ENCODE assay signal across 22 cellular contexts in the genomic region with DNA sequence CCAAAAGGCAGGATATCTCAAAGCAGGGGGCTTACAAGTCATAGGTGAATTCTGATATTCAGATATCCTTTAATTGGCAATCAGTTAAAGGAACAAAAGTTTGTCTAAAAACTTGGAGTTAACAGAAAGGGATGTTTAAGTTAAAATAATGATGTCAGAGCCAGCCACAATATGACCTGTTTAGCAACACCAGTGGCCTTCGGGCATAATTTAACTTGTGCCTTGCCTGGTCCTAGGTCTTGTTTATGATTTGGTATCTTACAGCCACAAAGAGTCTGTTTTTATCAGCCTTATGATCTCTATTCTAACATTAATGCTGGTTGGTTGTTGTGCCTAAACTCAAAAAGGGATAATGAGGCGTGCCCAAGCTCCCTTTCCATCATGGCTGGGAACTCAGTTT.
DNase-seq lines count a peak whose midpoint lies in the region; FAIRE-seq and TF ChIP-seq lines count a peak whose summit lies in the region.
"Had no signal": no experiment of that assay in that cellular context is flagged by ENCODE, and none has a peak within 500 bp of the region (broad histone marks: within the 10 kb centered on the region; RNA-seq: fewer than 3 reads in every experiment).

No MANE protein-coding gene starts in this region.

- H3K4me3 ChIP-seq in choroid plexus epithelial cell (ENCODE audit: low read depth, low read length) (no peak overlapping the region), mesendoderm (ENCODE audit: low read length) (no peak overlapping the region)
- H3K4me3 ChIP-seq: A549, GM12878, GM23248 had no signal

- peak; percentile 93 for FAIRE-seq in D721Med (lab: Jason Lieb, UNC)
- no peak for FAIRE-seq in RCC 7860 (lab: Jason Lieb, UNC)
- FAIRE-seq: A549, GM12878, H54, HTR-8/SVneo had no signal

- POLR2A ChIA-PET in RWPE1 (lab: Yijun Ruan, JAX; ENCODE audit: low non-redundant PET), result no interaction called here

- H3K79me2 ChIP-seq in mesendoderm (ENCODE audit: control insufficient read depth, insufficient read depth, low read length), result no peaks in the 10 kb centered on the region

- TF ChIP-seq CTCF in D721Med (IDR thresholded peaks at IDR 0.05; ENCODE audit: insufficient read depth, missing control alignments), result no peak
- no peak for TF ChIP-seq CTCF in choroid plexus epithelial cell (conservative IDR thresholded peaks at IDR 0.05; ENCODE audit: low read depth, low read length)
- TF ChIP-seq CTCF in RWPE1 (conservative IDR thresholded peaks at IDR 0.05; ENCODE audit: low read depth), result no peak

- peak overlapping the region; percentile 96 for H2BK15ac ChIP-seq in mesendoderm (replicated peaks; ENCODE audit: low read depth)

- no peak for DNase-seq in D721Med (ENCODE audit: insufficient read length, low spot score)
- DNase-seq in M059J (ENCODE audit: low read depth), result peak; percentile 60
- DNase-seq in choroid plexus epithelial cell (ENCODE audit: low read depth), result peak; percentile 47
- no peak for DNase-seq in mesendoderm
- no peak for DNase-seq in NCI-H524 treated with DMSO at 0.1 percent for 48 hours (lab: John Stamatoyannopoulos, UW)
- DNase-seq in RCC 7860 (ENCODE audit: low spot score), result no peak
- no peak for DNase-seq in RWPE1 (ENCODE audit: low spot score)
- DNase-seq: AML-193; Caco-2; CD4-positive, alpha-beta T cell; DMS153; DMS79 treated with DMSO at 0.1 percent for 48 hours; EL; GM23248; HCEC 1CT; KBM-7 had no signal

- no peaks in the 10 kb centered on the region for H3K27me3 ChIP-seq in mesendoderm (ENCODE audit: insufficient read depth, low read length, poor library complexity)

- H2BK5ac ChIP-seq in mesendoderm (ENCODE audit: low read length), result no peak overlapping the region

- H3K27ac ChIP-seq in mesendoderm (ENCODE audit: low read depth, low read length), result no peak overlapping the region
- no peak overlapping the region for H3K27ac ChIP-seq in RWPE1
- H3K27ac ChIP-seq: 22Rv1, A549, C4-2B, GM23248 had no signal

- H4K8ac ChIP-seq in mesendoderm (ENCODE audit: low read depth, low read length), result no peak overlapping the region

- no peak overlapping the region for H3K18ac ChIP-seq in mesendoderm (ENCODE audit: low read length)

- peaks cover 16% of the 10 kb centered on the region for H3K4me1 ChIP-seq in mesendoderm (ENCODE audit: control insufficient read depth, low read depth, low read length)
- H3K4me1 ChIP-seq: A549, Caco-2 had no signal

- WGBS in mesendoderm (ENCODE audit: extremely low coverage, insufficient coverage, low lambda C conversion rate), result no CpG with 5 or more reads among the region's 2 CpGs

- no peak overlapping the region for H2AK5ac ChIP-seq in mesendoderm (ENCODE audit: low read length)

- H3K79me1 ChIP-seq in mesendoderm (ENCODE audit: low read length), result no peaks in the 10 kb centered on the region

- no peak overlapping the region for H3K4ac ChIP-seq in mesendoderm (ENCODE audit: low read depth, low read length)

- H2BK120ac ChIP-seq in mesendoderm (ENCODE audit: low read depth, low read length), result no peak overlapping the region

- H3K23ac ChIP-seq in mesendoderm (ENCODE audit: low read length), result no peak overlapping the region

- CTCF ChIA-PET in RWPE1 (lab: Yijun Ruan, JAX), result interaction anchor here (0.6 kb wide), 1 partner anchor 1644 kb away, joined by 4 read pairs; no protein-coding TSS in a partner anchor

- H3K36me3 ChIP-seq in mesendoderm (ENCODE audit: control insufficient read depth, insufficient read depth, low read length), result no peaks in the 10 kb centered on the region

- H3K4me2 ChIP-seq in mesendoderm (ENCODE audit: low read length), result no peak overlapping the region
- H3K4me2 ChIP-seq: A549 had no signal

- no peak overlapping the region for H4K5ac ChIP-seq in mesendoderm (ENCODE audit: low read length)

- no peak overlapping the region for H3K9ac ChIP-seq in mesendoderm (ENCODE audit: low read length)
- H3K9ac ChIP-seq: GM23248 had no signal

- no peak overlapping the region for H3K56ac ChIP-seq in mesendoderm (ENCODE audit: low read length)

Comparison
In these comparisons a context has a peak if more than half of its experiments do, and no peak if none do; other contexts are left out.
1. DNase-seq: peak in M059J (single experiment) and choroid plexus epithelial cell (single experiment); none in D721Med (single experiment), mesendoderm (single experiment), NCI-H524 treated with DMSO at 0.1 percent for 48 hours (single experiment), RCC 7860 (single experiment) and RWPE1 (single experiment).